ENCODE assay signal across 22 cellular contexts in the genomic region with DNA sequence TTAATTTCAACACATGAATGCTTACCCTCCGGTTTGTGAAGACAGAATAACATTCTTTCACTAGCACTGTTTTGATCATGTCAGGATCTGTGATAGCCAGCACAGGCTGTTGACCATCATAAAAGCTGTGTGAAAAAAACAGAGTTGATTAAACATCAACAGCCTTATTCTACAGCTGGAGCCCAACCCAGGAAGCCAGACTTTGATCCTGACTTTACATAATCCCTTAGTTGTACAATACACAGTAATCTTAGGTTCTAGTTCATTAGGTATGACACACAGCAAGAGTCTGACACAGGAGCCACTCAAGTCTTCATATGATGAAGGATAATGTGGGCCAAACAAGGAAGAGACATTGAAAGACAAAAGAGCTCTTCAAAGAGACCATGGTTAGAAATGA. TPM values are rescaled to one million over a fixed set of nuclear protein-coding genes. Genes with fewer than 3 reads are reported as not detected.
"Had no signal": no experiment of that assay in that cellular context is flagged by ENCODE, and none has a peak within 500 bp of the region (broad histone marks: within the 10 kb centered on the region; RNA-seq: fewer than 3 reads in every experiment).

No MANE protein-coding gene starts in this region.

- ATAC-seq: activated T-cell treated with anti-CD3 and anti-CD28 coated beads, Interleukin-2, amount 50 U/mL, for 72 hours; gastroesophageal sphincter; heart right ventricle; left cardiac atrium had no signal

- H3K27ac ChIP-seq: coronary artery, esophagus muscularis mucosa, gastroesophageal sphincter, heart right ventricle, testis, upper lobe of left lung, WERI-Rb-1 had no signal

- H3K4me1 ChIP-seq: esophagus muscularis mucosa, gastroesophageal sphincter, heart right ventricle, stomach, testis, upper lobe of left lung had no signal

- H3K27me3 ChIP-seq: stomach, testis, upper lobe of left lung had no signal

- DNase-seq: activated CD4-positive, alpha-beta T cell treated with anti-CD3 and anti-CD28 coated beads for 1 hour; activated effector memory CD4-positive, alpha-beta T cell treated with anti-CD3 and anti-CD28 coated beads, Interleukin-2, amount 50 U/mL, for 16 hours; activated naive CD4-positive, alpha-beta T cell treated with anti-CD3 and anti-CD28 coated beads, Interleukin-2, amount 50 U/mL, for 16 hours; activated T-cell treated with anti-CD3 and anti-CD28 coated beads, Interleukin-2, amount 50 U/mL, for 72 hours; aorta; heart right ventricle; left cardiac atrium; occipital lobe; stimulated activated CD4-positive, alpha-beta T cell treated with anti-CD3 and anti-CD28 coated beads, Interleukin-2, amount 100 ng/mL, for 48 hours; stomach; testis; upper lobe of left lung; WERI-Rb-1 had no signal

- H3K36me3 ChIP-seq: esophagus muscularis mucosa, gastroesophageal sphincter, heart right ventricle, stomach, upper lobe of left lung, WERI-Rb-1 had no signal

- H3K9me3 ChIP-seq: testis, upper lobe of left lung had no signal

- H3K4me3 ChIP-seq: coronary artery, esophagus muscularis mucosa, gastroesophageal sphincter, heart right ventricle, lung, stomach, testis, upper lobe of left lung had no signal

RNA-seq across cellular contexts. Expression of gene CYP3A4, which starts 11.4 kb away (rescaled TPM):
- total RNA-seq: activated CD8-positive, alpha-beta memory T cell treated with anti-CD3 and anti-CD28 coated beads for 36 hours; activated T-cell treated with anti-CD3 and anti-CD28 coated beads, Interleukin-2, amount 50 U/mL, for 72 hours; aorta; esophagus muscularis mucosa; gastroesophageal sphincter; heart right ventricle; occipital lobe; posterior vena cava; T-helper 2 cell treated with Interferon-gamma antibody and Interleukin-4, amounts not matched to agents 100 ng/mL and 5 ng/mL, for 36 hours had no signal
- polyA plus RNA-seq: heart right ventricle, lung, neural cell had no signal

RNA-seq across cellular contexts. Expression of gene CYP3A7, which starts 37.6 kb away (rescaled TPM):
- total RNA-seq: activated CD8-positive, alpha-beta memory T cell treated with anti-CD3 and anti-CD28 coated beads for 36 hours; activated T-cell treated with anti-CD3 and anti-CD28 coated beads, Interleukin-2, amount 50 U/mL, for 72 hours; aorta; gastroesophageal sphincter; heart right ventricle; left cardiac atrium; occipital lobe; posterior vena cava; stomach; T-helper 2 cell treated with Interferon-gamma antibody and Interleukin-4, amounts not matched to agents 100 ng/mL and 5 ng/mL, for 36 hours; testis had no signal
- polyA plus RNA-seq: heart right ventricle, neural cell, stomach had no signal

RNA-seq across cellular contexts. Expression of gene CYP3A43, which starts 55.2 kb away (rescaled TPM):
- total RNA-seq: activated CD8-positive, alpha-beta memory T cell treated with anti-CD3 and anti-CD28 coated beads for 36 hours; esophagus muscularis mucosa; gastroesophageal sphincter; lung; myocyte; stomach; T-helper 2 cell treated with Interferon-gamma antibody and Interleukin-4, amounts not matched to agents 100 ng/mL and 5 ng/mL, for 36 hours; upper lobe of left lung had no signal
- polyA plus RNA-seq: aorta, heart right ventricle, stomach had no signal
